Comparison of ENCODE assay signal across 15 cellular contexts in genomic region chr6:21780601-21781000, GRCh38.
"Had no signal": no experiment of that assay in that cellular context is flagged by ENCODE, and none has a peak within 500 bp of the region (broad histone marks: within the 10 kb centered on the region; RNA-seq: fewer than 3 reads in every experiment).

No MANE protein-coding gene starts in this region.

- H3K4me3 Mint-ChIP-seq: activated B cell treated with CpG ODN at 0.5 μM for 24 hours; activated CD4-positive, alpha-beta memory T cell treated with anti-CD3 and anti-CD28 coated beads, Interleukin-2, amount 10 ng/mL, durations not matched to agents 7 days and 5 days; activated CD8-positive, alpha-beta memory T cell treated with anti-CD3 and anti-CD28 coated beads, Interleukin-2, amount 10 ng/mL, durations not matched to agents 7 days and 5 days; activated naive CD8-positive, alpha-beta T cell treated with anti-CD3 and anti-CD28 coated beads, Interleukin-2, amount 10 ng/mL, durations not matched to agents 7 days and 5 days; dendritic cell treated with granulocyte-macrophage colony-stimulating factor and Interleukin-4, amounts not matched to agents 40 ng/mL and 50 ng/mL, for 4 days; stimulated activated naive B cell treated with anti-CD40 and anti-IgM and Interleukin-4, amounts not matched to agents 10 μg/mL and 1 μg/mL and 100 μg/mL, for 72 hours; T-cell had no signal

- ATAC-seq: activated CD8-positive, alpha-beta memory T cell treated with anti-CD3 and anti-CD28 coated beads, Interleukin-2, amount 10 ng/mL, durations not matched to agents 7 days and 5 days; foreskin keratinocyte; left colon; lower lobe of right lung; stimulated activated naive B cell treated with anti-CD40 and anti-IgM and Interleukin-4, amounts not matched to agents 10 μg/mL and 1 μg/mL and 100 μg/mL, for 72 hours; T-cell had no signal

- H3K9me3 Mint-ChIP-seq: activated B cell treated with CpG ODN at 0.5 μM for 24 hours; activated T-helper 2 cell treated with anti-CD3 and anti-CD28 coated beads, Interferon-gamma antibody, Interleukin-2, Interleukin-4, amounts not matched to agents 10 μg/mL and 5 μg/mL and 100 μg/mL, durations not matched to agents 14 hours and 24 hours and 36 hours; dendritic cell treated with granulocyte-macrophage colony-stimulating factor and Interleukin-4, amounts not matched to agents 40 ng/mL and 50 ng/mL, for 4 days; stimulated activated naive B cell treated with anti-CD40 and anti-IgM and Interleukin-4, amounts not matched to agents 10 μg/mL and 1 μg/mL and 100 μg/mL, for 72 hours; T-cell had no signal

- H3K4me1 Mint-ChIP-seq: activated B cell treated with CpG ODN at 0.5 μM for 24 hours; activated CD4-positive, alpha-beta memory T cell treated with anti-CD3 and anti-CD28 coated beads, Interleukin-2, amount 10 ng/mL, durations not matched to agents 7 days and 5 days; activated CD8-positive, alpha-beta memory T cell treated with anti-CD3 and anti-CD28 coated beads, Interleukin-2, amount 10 ng/mL, durations not matched to agents 7 days and 5 days; activated naive CD8-positive, alpha-beta T cell treated with anti-CD3 and anti-CD28 coated beads, Interleukin-2, amount 10 ng/mL, durations not matched to agents 7 days and 5 days had no signal

- H3K4me3 ChIP-seq: lower lobe of right lung had no signal

- DNase-seq: activated B cell treated with CpG ODN at 0.5 μM for 24 hours; activated CD4-positive, alpha-beta memory T cell treated with anti-CD3 and anti-CD28 coated beads, Interleukin-2, amount 10 ng/mL, durations not matched to agents 7 days and 5 days; activated CD4-positive, alpha-beta T cell treated with anti-CD3 and anti-CD28 coated beads for 4 hours; activated CD8-positive, alpha-beta memory T cell treated with anti-CD3 and anti-CD28 coated beads, Interleukin-2, amount 10 ng/mL, durations not matched to agents 7 days and 5 days; activated naive CD4-positive, alpha-beta T cell treated with Interleukin-2 at 50 U/mL for 16 hours; activated naive CD8-positive, alpha-beta T cell treated with anti-CD3 and anti-CD28 coated beads, Interleukin-2, amount 10 ng/mL, durations not matched to agents 7 days and 5 days; foreskin keratinocyte; hippocampal formation; islet precursor cell; left colon; lower lobe of right lung; stimulated activated naive B cell treated with anti-CD40 and anti-IgM and Interleukin-4, amounts not matched to agents 10 μg/mL and 1 μg/mL and 100 μg/mL, for 72 hours; T-cell had no signal

- H3K27ac Mint-ChIP-seq: activated B cell treated with CpG ODN at 0.5 μM for 24 hours; activated CD4-positive, alpha-beta memory T cell treated with anti-CD3 and anti-CD28 coated beads, Interleukin-2, amount 10 ng/mL, durations not matched to agents 7 days and 5 days; activated CD8-positive, alpha-beta memory T cell treated with anti-CD3 and anti-CD28 coated beads, Interleukin-2, amount 10 ng/mL, durations not matched to agents 7 days and 5 days; activated naive CD8-positive, alpha-beta T cell treated with anti-CD3 and anti-CD28 coated beads, Interleukin-2, amount 10 ng/mL, durations not matched to agents 7 days and 5 days; activated T-helper 2 cell treated with anti-CD3 and anti-CD28 coated beads, Interferon-gamma antibody, Interleukin-2, Interleukin-4, amounts not matched to agents 10 μg/mL and 5 μg/mL and 100 μg/mL, durations not matched to agents 14 hours and 24 hours and 36 hours; dendritic cell treated with granulocyte-macrophage colony-stimulating factor and Interleukin-4, amounts not matched to agents 40 ng/mL and 50 ng/mL, for 4 days; stimulated activated naive B cell treated with anti-CD40 and anti-IgM and Interleukin-4, amounts not matched to agents 10 μg/mL and 1 μg/mL and 100 μg/mL, for 72 hours; T-cell had no signal

- H3K36me3 Mint-ChIP-seq: activated CD8-positive, alpha-beta memory T cell treated with anti-CD3 and anti-CD28 coated beads, Interleukin-2, amount 10 ng/mL, durations not matched to agents 7 days and 5 days; activated naive CD8-positive, alpha-beta T cell treated with anti-CD3 and anti-CD28 coated beads, Interleukin-2, amount 10 ng/mL, durations not matched to agents 7 days and 5 days; stimulated activated naive B cell treated with anti-CD40 and anti-IgM and Interleukin-4, amounts not matched to agents 10 μg/mL and 1 μg/mL and 100 μg/mL, for 72 hours; T-cell had no signal

- H3K27me3 Mint-ChIP-seq: activated B cell treated with CpG ODN at 0.5 μM for 24 hours; activated CD4-positive, alpha-beta memory T cell treated with anti-CD3 and anti-CD28 coated beads, Interleukin-2, amount 10 ng/mL, durations not matched to agents 7 days and 5 days; activated CD8-positive, alpha-beta memory T cell treated with anti-CD3 and anti-CD28 coated beads, Interleukin-2, amount 10 ng/mL, durations not matched to agents 7 days and 5 days; activated naive CD8-positive, alpha-beta T cell treated with anti-CD3 and anti-CD28 coated beads, Interleukin-2, amount 10 ng/mL, durations not matched to agents 7 days and 5 days; dendritic cell treated with granulocyte-macrophage colony-stimulating factor and Interleukin-4, amounts not matched to agents 40 ng/mL and 50 ng/mL, for 4 days; stimulated activated naive B cell treated with anti-CD40 and anti-IgM and Interleukin-4, amounts not matched to agents 10 μg/mL and 1 μg/mL and 100 μg/mL, for 72 hours had no signal
